Comparison of ENCODE assay signal across 9 cellular contexts in genomic region chr11:45885921-45886721, GRCh38. TPM values are rescaled to one million over a fixed set of nuclear protein-coding genes. Genes with fewer than 3 reads are reported as not detected.
A peak's percentile ranks its signal among the peaks of the same experiment; 100 is the strongest.
DNase-seq lines count a peak whose midpoint lies in the region; ATAC-seq and TF ChIP-seq lines count a peak whose summit lies in the region.
"Had no signal": no experiment of that assay in that cellular context is flagged by ENCODE, and none has a peak within 500 bp of the region (broad histone marks: within the 10 kb centered on the region; RNA-seq: fewer than 3 reads in every experiment).

No MANE protein-coding gene starts in this region.

- H3K4me3 ChIP-seq in iPS DF 6.9 (ENCODE audit: low read length) = peak overlapping the region; percentile 79; the same call in 1 of the 2 replicates
- H3K4me3 ChIP-seq in spleen = peak overlapping the region; percentile 18 to 80 (median 50)

- peaks cover 4% of the 10 kb centered on the region for H3K36me3 Mint-ChIP-seq in T-helper 17 cell (ENCODE audit: low read depth)

- no CpG with 5 or more reads among the region's 43 CpGs for WGBS in iPS DF 6.9 (ENCODE audit: insufficient coverage, insufficient read length)
- 14 to 20% (median 15%) methylated on average over 24 to 43 of the region's 43 CpGs for WGBS in spleen, 5 donors

- DNase-seq in NCI-H2171 treated with DMSO at 0.1 percent for 48 hours (lab: John Stamatoyannopoulos, UW) (peak; percentile 38), NCI-H2171 (lab: John Stamatoyannopoulos, UW) (no peak), T-helper 17 cell (no peak), iPS DF 6.9 (ENCODE audit: low read depth, low spot score) (no peak), spleen (no peak), DMS 273 treated with DMSO at 0.1 percent for 48 hours (lab: John Stamatoyannopoulos, UW) (no peak)

- H3K4me1 Mint-ChIP-seq in T-helper 17 cell = peaks cover 11% of the 10 kb centered on the region

- H3K4me3 Mint-ChIP-seq in T-helper 17 cell = peak overlapping the region; percentile 65

- H3K27me3 ChIP-seq in iPS DF 6.9 (ENCODE audit: control insufficient read depth, insufficient read depth, low read length) (no peaks in the 10 kb centered on the region), spleen (replicated peaks in 1 of 7) (peaks cover 0 to 18% (median 0%) of the 10 kb centered on the region in 7 donors)

- no peaks in the 10 kb centered on the region for H3K27me3 Mint-ChIP-seq in T-helper 17 cell

- TF ChIP-seq CTCF in spleen (IDR thresholded peaks at IDR 0.05 in 8 of 11, conservative IDR thresholded peaks at IDR 0.05 in 3 of 11) = no peak

- peak overlapping the region; percentile 47 for H3K27ac Mint-ChIP-seq in T-helper 17 cell
- H3K27ac Mint-ChIP-seq: CD4-positive, CD25-positive, alpha-beta regulatory T cell had no signal

- TF ChIP-seq POLR2A in spleen (IDR thresholded peaks at IDR 0.05) = no peak

- ATAC-seq in T-helper 17 cell = no peak
- no peak for ATAC-seq in HG03521 (IDR thresholded peaks at IDR 0.05; ENCODE audit: unreplicated experiment)
- no peak for ATAC-seq in HG03108 (IDR thresholded peaks at IDR 0.05; ENCODE audit: unreplicated experiment)

- H3K36me3 ChIP-seq in iPS DF 6.9 (ENCODE audit: control insufficient read depth, insufficient read depth, low read length) (no peaks in the 10 kb centered on the region), spleen (peaks cover 0 to 21% (median 14%) of the 10 kb centered on the region in 6 donors)

- no peak overlapping the region for H3K27ac ChIP-seq in iPS DF 6.9 (ENCODE audit: low read length)
- H3K27ac ChIP-seq in spleen = no peak overlapping the region

- intact Hi-C loops in spleen (cut with DNase I; ENCODE audit: low total_unique reads) = no loop called here

- H3K9me3 ChIP-seq in T-helper 17 cell (ENCODE audit: control insufficient read depth, low read length, poor library complexity, severe bottlenecking) = no peaks in the 10 kb centered on the region
- no peaks in the 10 kb centered on the region for H3K9me3 ChIP-seq in iPS DF 6.9 (ENCODE audit: control insufficient read depth, insufficient read depth, low read length)
- H3K9me3 ChIP-seq in spleen = no peaks in the 10 kb centered on the region

- H3K4me1 ChIP-seq in iPS DF 6.9 (ENCODE audit: control insufficient read depth, insufficient read depth, low read length) (peaks cover 2% of the 10 kb centered on the region; the same call in 1 of the 2 replicates), spleen (peaks cover 0 to 15% (median 14%) of the 10 kb centered on the region in 6 donors)

RNA-seq across cellular contexts. Expression of gene MAPK8IP1, which starts 0.7 kb away (rescaled TPM):
- total RNA-seq in T-helper 17 cell (10 to 100 TPM in 1 of 2 donors, 1 to 10 TPM in 1; 7.6 to 10.2 TPM), spleen (1 to 10 TPM; 1.7 to 6.0 (median 3.4) TPM)
- 1 to 10 TPM in 2 of 3 donors, under 1 TPM in 1; 0.80 to 2.2 (median 1.3) TPM for polyA plus RNA-seq in spleen

RNA-seq across cellular contexts. Expression of gene FREY1, which starts 20.9 kb away (rescaled TPM):
- total RNA-seq in T-helper 17 cell = 1 to 10 TPM; 3.1 to 3.2 TPM
- 1 to 10 TPM in 4 of 7 donors, under 1 TPM in 1, not detected in 2; 0.57 to 2.0 (median 1.2) TPM for total RNA-seq in spleen
- polyA plus RNA-seq in spleen = under 1 TPM; 0.13 to 0.32 (median 0.27) TPM
- polyA plus RNA-seq: CD4-positive, CD25-positive, alpha-beta regulatory T cell had no signal

RNA-seq across cellular contexts. Expression of gene PEX16, which starts 31.6 kb away (rescaled TPM):
- 10 to 100 TPM; 59.1 to 64.2 TPM for total RNA-seq in T-helper 17 cell
- total RNA-seq in spleen = 10 to 100 TPM; 29.2 to 36.7 (median 33.7) TPM
- 10 to 100 TPM; 41.6 to 50.1 (median 46.1) TPM for polyA plus RNA-seq in spleen

RNA-seq across cellular contexts. Expression of gene LARGE2, which starts 36.3 kb away (rescaled TPM):
- total RNA-seq in T-helper 17 cell (1 to 10 TPM; 3.9 to 7.9 TPM), spleen (1 to 10 TPM; 2.5 to 8.4 (median 6.1) TPM)
- polyA plus RNA-seq in spleen = 10 to 100 TPM in 2 of 3 donors, 1 to 10 TPM in 1; 4.7 to 18.8 (median 16.4) TPM

RNA-seq across cellular contexts. Expression of gene CRY2, which starts 38.8 kb away (rescaled TPM):
- total RNA-seq in T-helper 17 cell = 100 to 1,000 TPM; 200 to 224 TPM
- total RNA-seq in spleen = 10 to 100 TPM; 27.1 to 39.2 (median 33.1) TPM
- polyA plus RNA-seq in spleen = 10 to 100 TPM in 1 of 3 donors, 1 to 10 TPM in 2; 5.6 to 10.9 (median 5.6) TPM
